ENCODE assay signal across 1 cellular context in genomic region chr17:66301864-66302741, GRCh38.
TF ChIP-seq lines count a peak whose summit lies in the region.

PRKCA (plus strand) TSS chr17:66302613.

TF ChIP-seq in GM12878, 131 proteins besides CTCF, POLR2A, EP300 and RAD21 (continues in another document):
- TF ChIP-seq GATAD2B (conservative IDR thresholded peaks at IDR 0.05; ENCODE audit: low read depth) (0 out of 2 replicates have a peak, but pooled peaks have one; percentile 42), ZNF592 (IDR thresholded peaks at IDR 0.05) (no peak), SP1 (IDR thresholded peaks at IDR 0.05; ENCODE audit: low read depth, low read length) (no peak), SMARCA5 (IDR thresholded peaks at IDR 0.05) (no peak), BHLHE40 (IDR thresholded peaks at IDR 0.05; ENCODE audit: borderline replicate concordance in 1 of 2, low read depth in 2 of 2, low read length in 1 of 2) (peak in 1 of 2 experiments; percentile 54; a peak in 1 of 4 replicates), MEF2A (IDR thresholded peaks at IDR 0.05; ENCODE audit: insufficient read depth, low read depth, low read length) (no peak), BCL11A (IDR thresholded peaks at IDR 0.05; ENCODE audit: low read depth, low read length) (no peak), SMAD5 (IDR thresholded peaks at IDR 0.05; ENCODE audit: low read depth) (no peak), ZNF274 (IDR thresholded peaks at IDR 0.05; ENCODE audit: insufficient read depth, insufficient read length) (no peak), JUNB (IDR thresholded peaks at IDR 0.05) (no peak), HDAC6 (IDR thresholded peaks at IDR 0.05; ENCODE audit: unreplicated experiment) (no peak), DPF2 (IDR thresholded peaks at IDR 0.05) (no peak), ZNF24 (IDR thresholded peaks at IDR 0.05) (no peak), IKZF2 (IDR thresholded peaks at IDR 0.05) (no peak), CREB1 (IDR thresholded peaks at IDR 0.05; ENCODE audit: low read depth) (no peak), ESRRA (IDR thresholded peaks at IDR 0.05; ENCODE audit: low read length) (no peak), STAT3 (IDR thresholded peaks at IDR 0.05; ENCODE audit: low read depth, low read length) (no peak), KAT2A (conservative IDR thresholded peaks at IDR 0.05; ENCODE audit: control insufficient read depth, low read depth, low read length) (no peak), YY1 (IDR thresholded peaks at IDR 0.05; ENCODE audit: low read depth, low read length) (no peak), ZNF207 (IDR thresholded peaks at IDR 0.05; ENCODE audit: borderline replicate concordance) (no peak), ZZZ3 (IDR thresholded peaks at IDR 0.05; ENCODE audit: control insufficient read depth, insufficient read length, low read depth) (no peak), SMAD1 (IDR thresholded peaks at IDR 0.05; ENCODE audit: low read depth, partially characterized antibody) (no peak), IKZF1 (conservative IDR thresholded peaks at IDR 0.05) (peak; percentile 67), SRF (IDR thresholded peaks at IDR 0.05; ENCODE audit: low read depth in 2 of 2, low read length in 2 of 2) (no peak), FOXK2 (IDR thresholded peaks at IDR 0.05) (no peak), REST (IDR thresholded peaks at IDR 0.05; ENCODE audit: low read depth, low read length) (no peak), PRDM15 (CRISPR knock-in tag; IDR thresholded peaks at IDR 0.05) (no peak), E4F1 (IDR thresholded peaks at IDR 0.05; ENCODE audit: borderline replicate concordance, partially characterized antibody) (no peak), SIX5 (IDR thresholded peaks at IDR 0.05; ENCODE audit: low read depth, low read length, severe bottlenecking) (no peak), MYC (IDR thresholded peaks at IDR 0.05; ENCODE audit: insufficient read depth, insufficient read length, insufficient replicate concordance, low read length, severe bottlenecking) (no peak), RBBP5 (conservative IDR thresholded peaks at IDR 0.05) (no peak), EGR1 (IDR thresholded peaks at IDR 0.05; ENCODE audit: borderline replicate concordance in 1 of 2, low read depth in 2 of 2, low read length in 2 of 2) (peak in 1 of 2 experiments; percentile 65; a peak in 1 of 3 replicates), PML (IDR thresholded peaks at IDR 0.05; ENCODE audit: low read length) (no peak), WRNIP1 (IDR thresholded peaks at IDR 0.05; ENCODE audit: borderline replicate concordance, low read depth, low read length) (no peak), E2F4 (IDR thresholded peaks at IDR 0.05; ENCODE audit: low read depth, low read length) (no peak), ZSCAN29 (IDR thresholded peaks at IDR 0.05) (no peak), ZBTB40 (IDR thresholded peaks at IDR 0.05; ENCODE audit: borderline replicate concordance) (no peak), ZNF217 (IDR thresholded peaks at IDR 0.05) (no peak), SUZ12 (IDR thresholded peaks at IDR 0.05; ENCODE audit: unreplicated experiment) (peak; percentile 63), SREBF1 (IDR thresholded peaks at IDR 0.05; ENCODE audit: low read length) (no peak), MXI1 (IDR thresholded peaks at IDR 0.05; ENCODE audit: low read depth, low read length) (0 out of 2 replicates have a peak, but pooled peaks have one; percentile 16), HDGF (IDR thresholded peaks at IDR 0.05) (0 out of 2 replicates have a peak, but pooled peaks have one; percentile 30), NRF1 (conservative IDR thresholded peaks at IDR 0.05; ENCODE audit: low read depth, low read length) (0 out of 2 replicates have a peak, but pooled peaks have one; percentile 25), CHD2 (IDR thresholded peaks at IDR 0.05; ENCODE audit: borderline replicate concordance, low read depth, low read length) (no peak), ATF2 (IDR thresholded peaks at IDR 0.05; ENCODE audit: low read length) (no peak)
